In the genomic region with DNA sequence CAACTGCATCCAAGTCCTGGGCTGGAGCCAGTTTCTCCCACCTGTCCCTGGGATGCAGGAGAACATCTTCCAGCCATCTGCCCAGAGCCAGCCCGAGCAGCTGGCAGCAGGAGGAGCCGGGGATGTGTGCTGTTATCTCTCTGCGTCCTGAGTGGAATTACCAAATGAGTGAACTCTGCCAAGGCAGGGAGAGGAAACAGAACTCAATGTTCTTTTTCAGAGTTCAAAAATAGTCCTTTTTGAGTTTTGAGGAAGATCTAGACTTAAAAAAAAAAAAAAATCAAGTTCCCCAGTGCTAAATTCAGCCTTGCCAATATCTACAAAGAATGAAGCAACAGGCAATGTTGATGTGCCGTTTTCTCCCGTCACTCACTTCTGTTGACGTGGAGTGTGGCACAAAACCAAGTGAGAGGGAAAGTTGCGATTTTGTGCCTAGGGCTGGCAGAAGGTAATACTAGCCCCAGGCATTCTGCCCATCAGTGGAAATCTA, we compare ENCODE assay signal across 1 cellular context.
TF ChIP-seq lines count a peak whose summit lies in the region.

No MANE protein-coding gene starts in this region.

TF ChIP-seq in endothelial cell of umbilical vein, 7 proteins besides CTCF, POLR2A, EP300 and RAD21 (continued from another document):
- TF ChIP-seq FOS (IDR thresholded peaks at IDR 0.05; ENCODE audit: borderline replicate concordance, insufficient read depth, low read length) (no peak), EZH2 (IDR thresholded peaks at IDR 0.05; ENCODE audit: borderline replicate concordance, low read depth, low read length, severe bottlenecking) (no peak)
TF ChIP-seq in endothelial cell of umbilical vein: peak in this region for 0.
